ENCODE assay signal across 17 cellular contexts in the genomic region with DNA sequence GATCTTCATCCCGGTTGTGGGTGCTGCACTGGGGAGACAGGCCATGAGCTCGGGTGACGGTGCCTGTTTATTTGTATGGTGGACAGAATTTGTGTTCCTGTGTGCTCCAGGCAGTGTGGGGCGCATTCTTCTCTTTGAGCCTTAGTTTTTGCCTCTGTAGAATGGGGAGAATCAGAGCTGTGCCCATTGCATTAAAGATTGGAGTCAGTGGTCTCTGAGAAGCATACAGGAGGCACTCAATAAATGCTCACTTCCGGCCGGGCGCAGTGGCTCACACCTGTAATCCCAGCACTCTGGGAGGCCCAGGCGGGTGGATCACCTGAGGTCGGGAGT. TPM values are rescaled to one million over a fixed set of nuclear protein-coding genes. Genes with fewer than 3 reads are reported as not detected.
DNase-seq lines count a peak whose midpoint lies in the region; ATAC-seq and TF ChIP-seq lines count a peak whose summit lies in the region.
"Had no signal": no experiment of that assay in that cellular context is flagged by ENCODE, and none has a peak within 500 bp of the region (broad histone marks: within the 10 kb centered on the region; RNA-seq: fewer than 3 reads in every experiment).

No MANE protein-coding gene starts in this region.

- TF ChIP-seq RAD21 in HCT116 (IDR thresholded peaks at IDR 0.05; ENCODE audit: low read depth): no peak

- peaks cover 42 to 55% of the 10 kb centered on the region in 2 experiments for H3K4me1 ChIP-seq in HCT116 (ENCODE audit: control insufficient read depth in 1 of 2, insufficient read depth in 2 of 2, low read length in 2 of 2)
- peaks cover 77% of the 10 kb centered on the region for H3K4me1 ChIP-seq in body of pancreas
- H3K4me1 ChIP-seq in lung (ENCODE audit: control insufficient read depth in 2 of 2, insufficient read depth in 2 of 2, low read length in 2 of 2): peaks cover 0 to 29% of the 10 kb centered on the region in 2 donors
- peaks cover 12 to 68% (median 54%) of the 10 kb centered on the region in 5 donors for H3K4me1 ChIP-seq in subcutaneous abdominal adipose tissue (ENCODE audit: control insufficient read depth in 5 of 5, insufficient read depth in 5 of 5, low read length in 5 of 5)
- H3K4me1 ChIP-seq in endodermal cell (ENCODE audit: control insufficient read depth, insufficient read depth, low read length): no peaks in the 10 kb centered on the region

- H3K27ac Mint-ChIP-seq in endodermal cell: no peak overlapping the region
- no peak overlapping the region for H3K27ac Mint-ChIP-seq in mesothelial cell of epicardium

- H3K27me3 ChIP-seq in HCT116 (ENCODE audit: insufficient read depth, low read length) (no peaks in the 10 kb centered on the region), body of pancreas (no peaks in the 10 kb centered on the region), lung (ENCODE audit: control insufficient read depth, insufficient read depth) (no peaks in the 10 kb centered on the region), subcutaneous abdominal adipose tissue (ENCODE audit: control insufficient read depth in 5 of 5, insufficient read depth in 4 of 5, low read length in 5 of 5) (no peaks in the 10 kb centered on the region), endodermal cell (ENCODE audit: control insufficient read depth, insufficient read depth, low read length, poor library complexity, severe bottlenecking) (no peaks in the 10 kb centered on the region)
- H3K27me3 ChIP-seq: BE2C, Peyer's patch had no signal

- CTCF ChIA-PET in HCT116 (lab: Charles Lee): no interaction called here

- 70 to 79% methylated on average over 8 to 9 of the region's 9 CpGs for WGBS in body of pancreas, 2 donors
- WGBS in lung, 2 donors: 90 to 91% methylated on average over 9 of the region's 9 CpGs
- WGBS in endodermal cell (ENCODE audit: insufficient coverage in 1 of 2, insufficient read length in 1 of 2), 2 experiments: 78 to 89% methylated on average over 6 to 9 of the region's 9 CpGs

- no TSS peak for BruUV-seq in HCT116 (replicated peaks; lab: Mats Ljungman, UMichigan)

- H3K79me2 ChIP-seq in HCT116 (ENCODE audit: insufficient read depth, low read length): peaks cover 100% of the 10 kb centered on the region

- intact Hi-C loops in HCT116 (cut with micrococcal nuclease): no loop called here
- intact Hi-C loops in body of pancreas (cut with DNase I): no loop called here

- ATAC-seq in HCT116: no peak
- no peak for ATAC-seq in body of pancreas
- ATAC-seq in lung (ENCODE audit: insufficient read depth, low FRiP score): no peak
- no peak for ATAC-seq in HG03378 (IDR thresholded peaks at IDR 0.05; ENCODE audit: unreplicated experiment)

- TF ChIP-seq CTCF in HCT116 (IDR thresholded peaks at IDR 0.05 in 2 of 3, conservative IDR thresholded peaks at IDR 0.05 in 1 of 3; ENCODE audit: borderline replicate concordance in 1 of 3, insufficient read depth in 1 of 3, low read depth in 2 of 3, low read length in 2 of 3) (no peak), body of pancreas (IDR thresholded peaks at IDR 0.05) (no peak), lung (IDR thresholded peaks at IDR 0.05; ENCODE audit: control extremely low read depth, extremely low read depth) (no peak), endodermal cell (conservative IDR thresholded peaks at IDR 0.05) (no peak), mesothelial cell of epicardium (IDR thresholded peaks at IDR 0.05; ENCODE audit: unreplicated experiment) (no peak)

- peaks cover 10% of the 10 kb centered on the region; the same call in 1 of the 2 replicates for H4K20me1 ChIP-seq in HCT116 (ENCODE audit: insufficient read depth)

- peak overlapping the region; percentile 65; the same call in 1 of the 2 replicates for H3K27ac ChIP-seq in HCT116 (ENCODE audit: low read depth, low read length)
- peak overlapping the region; percentile 91 to 96 (median 94) for H3K27ac ChIP-seq in body of pancreas
- H3K27ac ChIP-seq in lung (ENCODE audit: low read depth in 1 of 2, low read length in 1 of 2): peak overlapping the region; percentile 11 to 40
- H3K27ac ChIP-seq in subcutaneous abdominal adipose tissue (ENCODE audit: low read depth, low read length): peak overlapping the region; percentile 46
- no peak overlapping the region for H3K27ac ChIP-seq in endodermal cell (ENCODE audit: low read depth, low read length)
- H3K27ac ChIP-seq: WERI-Rb-1 had no signal

- H3K4me1 Mint-ChIP-seq in endodermal cell: peaks cover 4% of the 10 kb centered on the region
- no peaks in the 10 kb centered on the region for H3K4me1 Mint-ChIP-seq in mesothelial cell of epicardium

- H3K4me2 ChIP-seq in HCT116 (ENCODE audit: low read length): peak overlapping the region; percentile 38

- H3K27me3 Mint-ChIP-seq in endodermal cell (ENCODE audit: insufficient read depth) (peaks cover 3% of the 10 kb centered on the region), mesothelial cell of epicardium (ENCODE audit: low read depth) (peaks cover 21% of the 10 kb centered on the region)

- peaks cover 3 to 6% of the 10 kb centered on the region in 2 experiments; a peak in 2 of 4 replicates for H3K36me3 ChIP-seq in HCT116 (ENCODE audit: control insufficient read depth in 1 of 2, insufficient read depth in 2 of 2, low read length in 2 of 2)
- H3K36me3 ChIP-seq in body of pancreas (replicated peaks in 1 of 2; ENCODE audit: insufficient read depth in 1 of 2, low read depth in 2 of 2): no peaks in the 10 kb centered on the region
- peaks cover 0 to 12% of the 10 kb centered on the region in 2 donors for H3K36me3 ChIP-seq in lung (ENCODE audit: control insufficient read depth in 2 of 2, insufficient read depth in 2 of 2, low read length in 2 of 2)
- H3K36me3 ChIP-seq in subcutaneous abdominal adipose tissue (ENCODE audit: control insufficient read depth in 5 of 5, insufficient read depth in 5 of 5, low read length in 5 of 5): peaks cover 0 to 7% (median 0%) of the 10 kb centered on the region in 5 donors
- no peaks in the 10 kb centered on the region for H3K36me3 ChIP-seq in endodermal cell (ENCODE audit: control insufficient read depth, insufficient read depth, low read length)
- H3K36me3 ChIP-seq: Peyer's patch had no signal

- H3K9me3 Mint-ChIP-seq in endodermal cell (no peaks in the 10 kb centered on the region), mesothelial cell of epicardium (no peaks in the 10 kb centered on the region)
- H3K9me3 Mint-ChIP-seq: immature natural killer cell had no signal

- POLR2A ChIA-PET in HCT116 (lab: Charles Lee): no interaction called here

- no peak overlapping the region for H2AFZ ChIP-seq in HCT116 (ENCODE audit: low read depth, low read length, poor library complexity, severe bottlenecking)

- H3K4me3 ChIP-seq in HCT116 (replicated peaks in 1 of 2; ENCODE audit: low read depth in 1 of 2, low read length in 2 of 2) (no peak overlapping the region), body of pancreas (no peak overlapping the region), lung (no peak overlapping the region), subcutaneous abdominal adipose tissue (ENCODE audit: low read depth in 1 of 5, low read length in 5 of 5) (no peak overlapping the region), endodermal cell (ENCODE audit: low read length) (no peak overlapping the region)
- H3K4me3 ChIP-seq: Peyer's patch had no signal

- H3K4me3 Mint-ChIP-seq in endodermal cell (no peak overlapping the region), mesothelial cell of epicardium (no peak overlapping the region)
- H3K4me3 Mint-ChIP-seq: immature natural killer cell had no signal

- no peaks in the 10 kb centered on the region for H3K9me2 ChIP-seq in HCT116 (ENCODE audit: insufficient read depth)

- RAD21 ChIA-PET in HCT116 (lab: Charles Lee; ENCODE audit: low non-redundant PET in 1 of 2, low total read pairs in 2 of 2, uncharacterized antibody in 2 of 2, unreplicated experiment in 2 of 2): no interaction called here

- H3K36me3 Mint-ChIP-seq in endodermal cell (ENCODE audit: low read depth) (no peaks in the 10 kb centered on the region), mesothelial cell of epicardium (peaks cover 2% of the 10 kb centered on the region)
- H3K36me3 Mint-ChIP-seq: immature natural killer cell had no signal

- DNase-seq in HCT116 (ENCODE audit: low read depth, low spot score) (no peak), body of pancreas (no peak), lung (ENCODE audit: low spot score) (no peak), endodermal cell (no peak), mesothelial cell of epicardium (ENCODE audit: low spot score in 2 of 2, unreplicated experiment in 2 of 2) (no peak), DMS79 (lab: John Stamatoyannopoulos, UW) (no peak)
- DNase-seq: activated effector memory CD4-positive, alpha-beta T cell treated with anti-CD3 and anti-CD28 coated beads, Interleukin-2, amount 50 U/mL, for 16 hours; BE2C; effector memory CD4-positive, alpha-beta T cell; foreskin melanocyte; immature natural killer cell; MM.1S; NCI-H748 treated with DMSO at 0.1 percent for 48 hours; Peyer's patch; WERI-Rb-1 had no signal

- TF ChIP-seq POLR2A in HCT116 (IDR thresholded peaks at IDR 0.05; ENCODE audit: borderline replicate concordance, extremely low read depth, insufficient read depth, insufficient read length) (no peak), body of pancreas (IDR thresholded peaks at IDR 0.05) (no peak)

- H3K9ac ChIP-seq in HCT116 (ENCODE audit: low read length) (peak overlapping the region; percentile 12; the same call in 1 of the 2 replicates), subcutaneous abdominal adipose tissue (ENCODE audit: low read length in 5 of 5) (no peak overlapping the region), endodermal cell (ENCODE audit: extremely low read depth, low read length, poor library complexity, severe bottlenecking) (no peak overlapping the region)

- H3K9me3 ChIP-seq in HCT116 (ENCODE audit: control insufficient read depth in 1 of 2, insufficient read depth in 1 of 2, low read depth in 1 of 2, low read length in 2 of 2) (no peaks in the 10 kb centered on the region), body of pancreas (no peaks in the 10 kb centered on the region), lung (ENCODE audit: control insufficient read depth in 2 of 2, insufficient read depth in 1 of 2, low read length in 1 of 2) (no peaks in the 10 kb centered on the region), subcutaneous abdominal adipose tissue (ENCODE audit: control insufficient read depth in 5 of 5, low read length in 5 of 5) (no peaks in the 10 kb centered on the region), endodermal cell (ENCODE audit: control insufficient read depth, low read length) (no peaks in the 10 kb centered on the region)
- H3K9me3 ChIP-seq: BE2C, Peyer's patch had no signal

TF ChIP-seq in HCT116, 20 proteins besides CTCF, POLR2A, EP300 and RAD21:
- no peak for TF ChIP-seq YY1 (IDR thresholded peaks at IDR 0.05; ENCODE audit: extremely low read depth, insufficient replicate concordance, low read depth, low read length)

RNA-seq across cellular contexts. Expression of gene NFIC, which starts 23.0 kb away (rescaled TPM):
- total RNA-seq in HCT116 (2021; ENCODE audit: unreplicated experiment) (116 TPM), body of pancreas (100 to 1,000 TPM; 178 to 186 TPM), lung (100 to 1,000 TPM in 1 of 2 donors, 10 to 100 TPM in 1; 43.9 to 208 TPM), endodermal cell (1 to 10 TPM; 5.2 to 6.6 TPM), mesothelial cell of epicardium (28.6 to 32.9 TPM (median 32.2 TPM) in 3 replicates)
- 42.8 and 55.4 TPM in 2 replicates for polyA plus RNA-seq in HCT116 (2012)
- 10 to 100 TPM; 40.4 to 55.6 TPM for polyA plus RNA-seq in lung
- polyA plus RNA-seq in endodermal cell (2013, experiment 1 of 2): 4.0 TPM
- 3.7 TPM for polyA plus RNA-seq in endodermal cell (2013, experiment 2 of 2)
